Comparison of ENCODE assay signal across 23 cellular contexts in genomic region chr7:139955098-139955820, GRCh38.
"Had no signal": no experiment of that assay in that cellular context is flagged by ENCODE, and none has a peak within 500 bp of the region (broad histone marks: within the 10 kb centered on the region; RNA-seq: fewer than 3 reads in every experiment).

No MANE protein-coding gene starts in this region.

- H3K4me2 ChIP-seq: PC-9 had no signal

- ATAC-seq: activated naive CD4-positive, alpha-beta T cell treated with anti-CD3 and anti-CD28 coated beads, Interleukin-2, amount 50 U/mL, for 72 hours; activated naive CD8-positive, alpha-beta T cell treated with anti-CD3 and anti-CD28 coated beads, Interleukin-2, amount 50 U/mL, for 24 hours; activated T-cell treated with anti-CD3 and anti-CD28 coated beads, Interleukin-2, amount 50 U/mL, for 4 hours; T-helper 17 cell had no signal

- H3K27ac ChIP-seq: PC-9 had no signal

- H3K27me3 ChIP-seq: MG63 had no signal

- H3K36me3 ChIP-seq: MG63 had no signal

- DNase-seq: activated CD4-positive, alpha-beta memory T cell treated with anti-CD3 and anti-CD28 coated beads for 36 hours; activated CD4-positive, alpha-beta T cell treated with anti-CD3 and anti-CD28 coated beads, Interleukin-2, amount 10 ng/mL, durations not matched to agents 7 days and 5 days; activated CD4-positive, CD25-positive, alpha-beta regulatory T cell; activated CD8-positive, alpha-beta memory T cell treated with anti-CD3 and anti-CD28 coated beads for 24 hours; activated effector memory CD4-positive, alpha-beta T cell treated with anti-CD3 and anti-CD28 coated beads, Interleukin-2, amount 50 U/mL, for 16 hours; activated naive CD4-positive, alpha-beta T cell treated with Interleukin-2 at 50 U/mL for 16 hours; activated naive CD8-positive, alpha-beta T cell treated with anti-CD3 and anti-CD28 coated beads, Interleukin-2, amount 50 U/mL, for 24 hours; activated T-cell treated with anti-CD3 and anti-CD28 coated beads, Interleukin-2, amount 50 U/mL, for 4 hours; amygdala; MG63; NCI-H1105; NCI-H1436 treated with DMSO at 0.1 percent for 48 hours; NCI-H187; NCI-H2081 treated with DMSO at 0.1 percent for 48 hours; NCI-H226; NCI-H510A; NCI-H526 treated with DMSO at 0.1 percent for 48 hours; PC-9; SHP77 treated with DMSO at 0.1 percent for 48 hours; T-helper 17 cell; T-helper 9 cell had no signal

- H3K4me3 ChIP-seq: MG63, PC-9 had no signal

- H3K9me3 ChIP-seq: MG63 had no signal

- H2AFZ ChIP-seq: PC-9 had no signal

- FAIRE-seq: astrocyte had no signal
